ENCODE assay signal across 9 cellular contexts in genomic region chr2:27823135-27823534, GRCh38.
"Had no signal": no experiment of that assay in that cellular context is flagged by ENCODE, and none has a peak within 500 bp of the region (broad histone marks: within the 10 kb centered on the region; RNA-seq: fewer than 3 reads in every experiment).

No MANE protein-coding gene starts in this region.

- H3K4me1 Mint-ChIP-seq: activated naive CD8-positive, alpha-beta T cell treated with anti-CD3 and anti-CD28 coated beads for 36 hours; stimulated activated memory B cell treated with anti-CD40 and anti-IgM and Interleukin-4, amounts not matched to agents 10 μg/mL and 1 μg/mL and 100 μg/mL, for 72 hours had no signal

- H3K4me1 ChIP-seq: transverse colon had no signal

- H3K4me3 Mint-ChIP-seq: activated naive CD8-positive, alpha-beta T cell treated with anti-CD3 and anti-CD28 coated beads for 36 hours; stimulated activated memory B cell treated with anti-CD40 and anti-IgM and Interleukin-4, amounts not matched to agents 10 μg/mL and 1 μg/mL and 100 μg/mL, for 72 hours had no signal

- H3K27ac Mint-ChIP-seq: activated naive CD8-positive, alpha-beta T cell treated with anti-CD3 and anti-CD28 coated beads for 36 hours; stimulated activated memory B cell treated with anti-CD40 and anti-IgM and Interleukin-4, amounts not matched to agents 10 μg/mL and 1 μg/mL and 100 μg/mL, for 72 hours had no signal

- ATAC-seq: stimulated activated memory B cell treated with anti-CD40 and anti-IgM and Interleukin-4, amounts not matched to agents 10 μg/mL and 1 μg/mL and 100 μg/mL, for 72 hours had no signal

- H3K27ac ChIP-seq: transverse colon had no signal

- H3K36me3 ChIP-seq: transverse colon had no signal

- DNase-seq: activated CD4-positive, alpha-beta T cell treated with anti-CD3 and anti-CD28 coated beads for 48 hours; activated naive CD8-positive, alpha-beta T cell treated with anti-CD3 and anti-CD28 coated beads for 36 hours; glutamatergic neuron; midbrain; stimulated activated CD4-positive, alpha-beta T cell treated with anti-CD3 and anti-CD28 coated beads, Interleukin-2, amount 100 ng/mL, for 48 hours; T-helper 2 cell; transverse colon had no signal

- H3K27me3 ChIP-seq: transverse colon had no signal

- H3K4me3 ChIP-seq: lung, transverse colon had no signal

- H3K27me3 Mint-ChIP-seq: activated naive CD8-positive, alpha-beta T cell treated with anti-CD3 and anti-CD28 coated beads for 36 hours; stimulated activated memory B cell treated with anti-CD40 and anti-IgM and Interleukin-4, amounts not matched to agents 10 μg/mL and 1 μg/mL and 100 μg/mL, for 72 hours had no signal
